In genomic region chr6:6582111-6582510, GRCh38 we compare ENCODE assay signal across 1 cellular context.
TF ChIP-seq lines count a peak whose summit lies in the region.

No MANE protein-coding gene starts in this region.

TF ChIP-seq in GM12878, 131 proteins besides CTCF, POLR2A, EP300 and RAD21 (continued from another document):
- TF ChIP-seq IRF3 (IDR thresholded peaks at IDR 0.05): no peak
- no peak for TF ChIP-seq SUZ12 (IDR thresholded peaks at IDR 0.05; ENCODE audit: unreplicated experiment)
- TF ChIP-seq IKZF1 (conservative IDR thresholded peaks at IDR 0.05): no peak
- no peak for TF ChIP-seq SP1 (IDR thresholded peaks at IDR 0.05; ENCODE audit: low read depth, low read length)
- no peak for TF ChIP-seq CHD2 (IDR thresholded peaks at IDR 0.05; ENCODE audit: borderline replicate concordance, low read depth, low read length)
- no peak for TF ChIP-seq NFYA (IDR thresholded peaks at IDR 0.05; ENCODE audit: borderline replicate concordance, low read depth, low read length)
- TF ChIP-seq TCF12 (IDR thresholded peaks at IDR 0.05; ENCODE audit: low read depth, low read length): no peak
- no peak for TF ChIP-seq SMARCA5 (IDR thresholded peaks at IDR 0.05)
- TF ChIP-seq GABPA (IDR thresholded peaks at IDR 0.05; ENCODE audit: low read depth): no peak
- no peak for TF ChIP-seq EZH2 (IDR thresholded peaks at IDR 0.05; ENCODE audit: borderline replicate concordance, control insufficient read depth, low read depth, low read length)
- TF ChIP-seq POLR2AphosphoS5 (IDR thresholded peaks at IDR 0.05; ENCODE audit: low read length): no peak
TF ChIP-seq in GM12878: peak in this region for 0.
